In the genomic region with DNA sequence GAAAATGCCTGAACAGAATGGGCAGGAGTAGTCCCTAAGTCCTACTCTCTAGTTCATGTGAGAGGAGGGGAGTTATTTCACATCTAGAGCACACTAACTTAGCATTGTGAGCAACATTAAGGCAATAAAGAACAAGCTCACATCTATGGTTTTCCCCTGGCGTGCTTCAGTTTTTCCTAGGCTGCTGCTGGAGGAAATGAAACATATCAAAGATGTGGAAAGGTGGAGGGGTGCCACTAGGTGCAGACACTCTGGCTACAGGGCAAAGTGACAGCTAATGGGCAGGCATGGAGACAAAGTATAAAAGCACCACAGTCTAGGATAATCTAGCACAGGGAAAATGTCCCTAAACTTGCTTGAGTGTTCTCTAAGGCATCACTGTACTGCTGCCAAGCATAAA, we compare ENCODE assay signal across 19 cellular contexts. TPM values are rescaled to one million over a fixed set of nuclear protein-coding genes. Genes with fewer than 3 reads are reported as not detected.
DNase-seq lines count a peak whose midpoint lies in the region; ATAC-seq and TF ChIP-seq lines count a peak whose summit lies in the region.
"Had no signal": no experiment of that assay in that cellular context is flagged by ENCODE, and none has a peak within 500 bp of the region (broad histone marks: within the 10 kb centered on the region; RNA-seq: fewer than 3 reads in every experiment).

No MANE protein-coding gene starts in this region.

- no CpG with 5 or more reads among the region's 1 CpG for WGBS in trophoblast cell (ENCODE audit: extremely low coverage, insufficient coverage, insufficient read length)

- H3K27me3 Mint-ChIP-seq in activated CD4-positive, alpha-beta T cell treated with anti-CD3 and anti-CD28 coated beads, Interleukin-2, amount 10 ng/mL, durations not matched to agents 24 days and 14 days, result no peaks in the 10 kb centered on the region
- H3K27me3 Mint-ChIP-seq in stimulated activated naive CD8-positive, alpha-beta T cell treated with anti-CD3 and anti-CD28 coated beads, Interleukin-15, amount 100 ng/mL, for 72 hours, result no peaks in the 10 kb centered on the region

- H3K23ac ChIP-seq in trophoblast cell (ENCODE audit: low read length), result no peak overlapping the region

- no peak overlapping the region for H3K18ac ChIP-seq in trophoblast cell (ENCODE audit: low read length)

- H3K4me3 ChIP-seq in trophoblast cell (ENCODE audit: low read depth, low read length), result no peak overlapping the region
- H3K4me3 ChIP-seq in dorsolateral prefrontal cortex, result no peak overlapping the region
- H3K4me3 ChIP-seq: BLaER1 had no signal

- peaks cover 55% of the 10 kb centered on the region for H3K4me1 Mint-ChIP-seq in activated CD4-positive, alpha-beta T cell treated with anti-CD3 and anti-CD28 coated beads, Interleukin-2, amount 10 ng/mL, durations not matched to agents 24 days and 14 days
- peaks cover 39% of the 10 kb centered on the region for H3K4me1 Mint-ChIP-seq in stimulated activated naive CD8-positive, alpha-beta T cell treated with anti-CD3 and anti-CD28 coated beads, Interleukin-15, amount 100 ng/mL, for 72 hours
- H3K4me1 Mint-ChIP-seq: H9 had no signal

- H2AK5ac ChIP-seq in trophoblast cell (ENCODE audit: low read length), result no peak overlapping the region

- no peaks in the 10 kb centered on the region for H3K9me3 ChIP-seq in trophoblast cell (ENCODE audit: insufficient read depth, low read depth, low read length)
- H3K9me3 ChIP-seq: BLaER1 had no signal

- H3K4me1 ChIP-seq in trophoblast cell (ENCODE audit: control insufficient read depth in 1 of 2, insufficient read depth in 2 of 2, low read length in 2 of 2), result no peaks in the 10 kb centered on the region
- H3K4me1 ChIP-seq: BLaER1 had no signal

- H2BK120ac ChIP-seq in trophoblast cell (ENCODE audit: insufficient read depth, low read length, poor library complexity), result no peak overlapping the region

- H3K27ac ChIP-seq in trophoblast cell (ENCODE audit: low read depth, low read length) (no peak overlapping the region), dorsolateral prefrontal cortex (no peak overlapping the region)
- H3K27ac ChIP-seq: BLaER1 had no signal

- DNase-seq in activated CD4-positive, alpha-beta T cell treated with anti-CD3 and anti-CD28 coated beads, Interleukin-2, amount 10 ng/mL, durations not matched to agents 24 days and 14 days, result no peak
- no peak for DNase-seq in activated CD4-positive, alpha-beta T cell treated with anti-CD3 and anti-CD28 coated beads for 1 hour
- DNase-seq in activated naive CD4-positive, alpha-beta T cell treated with anti-CD3 and anti-CD28 coated beads, Interleukin-2, amount 50 U/mL, for 16 hours, result peak; percentile 33
- no peak for DNase-seq in activated naive CD4-positive, alpha-beta T cell treated with Interleukin-2 at 50 U/mL for 16 hours
- DNase-seq in stimulated activated naive CD8-positive, alpha-beta T cell treated with anti-CD3 and anti-CD28 coated beads, Interleukin-15, Interleukin-2, amounts not matched to agents 100 U/mL and 50 U/mL, for 24 hours, result no peak
- no peak for DNase-seq in stimulated activated naive CD8-positive, alpha-beta T cell treated with anti-CD3 and anti-CD28 coated beads, Interleukin-15, amount 100 ng/mL, for 72 hours
- DNase-seq in trophoblast cell, result no peak
- no peak for DNase-seq in dorsolateral prefrontal cortex
- DNase-seq: 8988T; CD4-positive, alpha-beta memory T cell; DMS153; DMS79; GDM1; H9 had no signal

- peaks cover 5% of the 10 kb centered on the region for H3K9me3 Mint-ChIP-seq in activated CD4-positive, alpha-beta T cell treated with anti-CD3 and anti-CD28 coated beads, Interleukin-2, amount 10 ng/mL, durations not matched to agents 24 days and 14 days
- H3K9me3 Mint-ChIP-seq in stimulated activated naive CD8-positive, alpha-beta T cell treated with anti-CD3 and anti-CD28 coated beads, Interleukin-15, amount 100 ng/mL, for 72 hours, result no peaks in the 10 kb centered on the region
- H3K9me3 Mint-ChIP-seq: H9 had no signal

- H4K91ac ChIP-seq in trophoblast cell (ENCODE audit: low read depth, low read length), result no peak overlapping the region

- no peak overlapping the region for H2BK5ac ChIP-seq in trophoblast cell (ENCODE audit: low read depth, low read length, poor library complexity)

- H3K36me3 ChIP-seq in trophoblast cell (ENCODE audit: control insufficient read depth in 1 of 2, insufficient read depth in 2 of 2, low read length in 2 of 2), result no peaks in the 10 kb centered on the region
- H3K36me3 ChIP-seq: BLaER1 had no signal

- no peak overlapping the region for H3K14ac ChIP-seq in trophoblast cell (ENCODE audit: low read length)

- peak; percentile 58 for ATAC-seq in stimulated activated naive CD8-positive, alpha-beta T cell treated with anti-CD3 and anti-CD28 coated beads, Interleukin-15, Interleukin-2, amounts not matched to agents 100 U/mL and 50 U/mL, for 24 hours
- no peak for ATAC-seq in stimulated activated naive CD8-positive, alpha-beta T cell treated with anti-CD3 and anti-CD28 coated beads, Interleukin-15, amount 100 ng/mL, for 72 hours
- ATAC-seq: HepG2 had no signal

- peaks cover 1% of the 10 kb centered on the region for H3K79me1 ChIP-seq in trophoblast cell (ENCODE audit: low read length)

- H3K4me2 ChIP-seq in trophoblast cell (ENCODE audit: low read length), result no peak overlapping the region
- H3K4me2 ChIP-seq: BLaER1 had no signal

- H4K8ac ChIP-seq in trophoblast cell (ENCODE audit: low read depth, low read length), result no peak overlapping the region

- H3K4me3 Mint-ChIP-seq in activated CD4-positive, alpha-beta T cell treated with anti-CD3 and anti-CD28 coated beads, Interleukin-2, amount 10 ng/mL, durations not matched to agents 24 days and 14 days, result no peak overlapping the region
- H3K4me3 Mint-ChIP-seq in stimulated activated naive CD8-positive, alpha-beta T cell treated with anti-CD3 and anti-CD28 coated beads, Interleukin-15, amount 100 ng/mL, for 72 hours, result no peak overlapping the region
- H3K4me3 Mint-ChIP-seq: CD14-positive monocyte; CD4-positive, alpha-beta memory T cell; H9 had no signal

- H3K4ac ChIP-seq in trophoblast cell (ENCODE audit: low read depth, low read length), result no peak overlapping the region

- H3K79me2 ChIP-seq in trophoblast cell (ENCODE audit: control insufficient read depth, insufficient read depth, low read length, poor library complexity), result no peaks in the 10 kb centered on the region

- H3K27me3 ChIP-seq in trophoblast cell (ENCODE audit: insufficient read depth, low read length) (no peaks in the 10 kb centered on the region), dorsolateral prefrontal cortex (peaks cover 0 to 7% (median 0%) of the 10 kb centered on the region in 45 donors)
- H3K27me3 ChIP-seq: BLaER1 had no signal

- TF ChIP-seq CTCF in dorsolateral prefrontal cortex (IDR thresholded peaks at IDR 0.05 in 54 of 56, conservative IDR thresholded peaks at IDR 0.05 in 2 of 56; ENCODE audit: low read depth in 1 of 56, partially characterized antibody in 56 of 56), result no peak

- peak overlapping the region; percentile 42 for H3K27ac Mint-ChIP-seq in activated CD4-positive, alpha-beta T cell treated with anti-CD3 and anti-CD28 coated beads, Interleukin-2, amount 10 ng/mL, durations not matched to agents 24 days and 14 days
- no peak overlapping the region for H3K27ac Mint-ChIP-seq in stimulated activated naive CD8-positive, alpha-beta T cell treated with anti-CD3 and anti-CD28 coated beads, Interleukin-15, amount 100 ng/mL, for 72 hours
- H3K27ac Mint-ChIP-seq: CD14-positive monocyte had no signal

- intact Hi-C loops in activated CD4-positive, alpha-beta T cell treated with anti-CD3 and anti-CD28 coated beads, Interleukin-2, amount 10 ng/mL, durations not matched to agents 24 days and 14 days (cut with micrococcal nuclease), result loop anchor here (10.0 kb wide), 1 partner anchor 442 kb away; no protein-coding TSS in a partner anchor
- intact Hi-C loops in dorsolateral prefrontal cortex (cut with DNase I), result no loop called here

- peaks cover 4% of the 10 kb centered on the region for H3K36me3 Mint-ChIP-seq in activated CD4-positive, alpha-beta T cell treated with anti-CD3 and anti-CD28 coated beads, Interleukin-2, amount 10 ng/mL, durations not matched to agents 24 days and 14 days (ENCODE audit: low read depth)
- H3K36me3 Mint-ChIP-seq: CD14-positive monocyte; CD4-positive, alpha-beta memory T cell had no signal

- no peak overlapping the region for H3K9ac ChIP-seq in trophoblast cell (ENCODE audit: low read length)
- H3K9ac ChIP-seq: BLaER1 had no signal

- no peak overlapping the region for H4K12ac ChIP-seq in trophoblast cell (ENCODE audit: low read depth, low read length)

- peak overlapping the region; percentile 64 for H2BK12ac ChIP-seq in trophoblast cell (ENCODE audit: low read length)

- no peak overlapping the region for H2AFZ ChIP-seq in trophoblast cell (ENCODE audit: insufficient read depth, low read length, poor library complexity)

RNA-seq across cellular contexts. Expression of gene PRG4, which starts 3.2 kb away (rescaled TPM):
- 7.6 and 8.5 TPM in 2 replicates for total RNA-seq in activated CD4-positive, alpha-beta T cell treated with anti-CD3 and anti-CD28 coated beads, Interleukin-2, amount 10 ng/mL, durations not matched to agents 24 days and 14 days
- polyA plus RNA-seq in trophoblast cell (2013), result 0.01 TPM in 1 of 2 replicates, not detected in the other
- 1 to 10 TPM in 2 of 120 experiments, under 1 TPM in 25, not detected in 93; 0.08 to 1.7 (median 0.27) TPM for total RNA-seq in dorsolateral prefrontal cortex
- total RNA-seq: Daoy, H1 had no signal
- polyA plus RNA-seq: CD14-positive monocyte, H1 had no signal
